Comparison of ENCODE assay signal across 8 cellular contexts in genomic region chr2:60794271-60794863, GRCh38. TPM values are rescaled to one million over a fixed set of nuclear protein-coding genes. Genes with fewer than 3 reads are reported as not detected.
DNase-seq lines count a peak whose midpoint lies in the region; ATAC-seq and TF ChIP-seq lines count a peak whose summit lies in the region.

No MANE protein-coding gene starts in this region.

- H3K4me2 ChIP-seq in OCI-LY1 (ENCODE audit: low read length), result no peak overlapping the region

- no peak overlapping the region for H2AFZ ChIP-seq in OCI-LY1 (ENCODE audit: low read length)

- no peak overlapping the region for H3K27ac ChIP-seq in OCI-LY1 (ENCODE audit: low read depth, low read length, poor library complexity, severe bottlenecking)
- H3K27ac ChIP-seq in effector memory CD4-positive, alpha-beta T cell (ENCODE audit: insufficient read depth, low read length, poor library complexity, severe bottlenecking), result no peak overlapping the region

- peaks cover 18% of the 10 kb centered on the region for H3K4me1 Mint-ChIP-seq in activated CD8-positive, alpha-beta T cell treated with anti-CD3 and anti-CD28 coated beads for 36 hours (ENCODE audit: low read depth)
- peaks cover 17% of the 10 kb centered on the region for H3K4me1 Mint-ChIP-seq in activated CD8-positive, alpha-beta T cell treated with anti-CD3 and anti-CD28 coated beads, Interleukin-2, amount 10 ng/mL, durations not matched to agents 7 days and 5 days (ENCODE audit: low read depth)
- peaks cover 14% of the 10 kb centered on the region for H3K4me1 Mint-ChIP-seq in activated T-cell treated with anti-CD3 and anti-CD28 coated beads, Interleukin-2, amount 50 U/mL, for 4 hours (ENCODE audit: low read depth)

- peak; percentile 84 for TF ChIP-seq CTCF in activated CD8-positive, alpha-beta T cell treated with anti-CD3 and anti-CD28 coated beads for 36 hours (IDR thresholded peaks at IDR 0.05)
- peak; percentile 67 for TF ChIP-seq CTCF in OCI-LY1 (IDR thresholded peaks at IDR 0.05; ENCODE audit: low read length)
- TF ChIP-seq CTCF in epithelial cell of proximal tubule (conservative IDR thresholded peaks at IDR 0.05; ENCODE audit: low read depth, low read length), result peak; percentile 53

- H3K9me3 ChIP-seq in OCI-LY1 (ENCODE audit: low read length), result no peaks in the 10 kb centered on the region
- no peaks in the 10 kb centered on the region for H3K9me3 ChIP-seq in effector memory CD4-positive, alpha-beta T cell (ENCODE audit: control insufficient read depth, low read length)

- no peak overlapping the region for H3K4me3 Mint-ChIP-seq in activated CD8-positive, alpha-beta T cell treated with anti-CD3 and anti-CD28 coated beads for 36 hours
- H3K4me3 Mint-ChIP-seq in activated CD8-positive, alpha-beta T cell treated with anti-CD3 and anti-CD28 coated beads, Interleukin-2, amount 10 ng/mL, durations not matched to agents 7 days and 5 days, result no peak overlapping the region
- no peak overlapping the region for H3K4me3 Mint-ChIP-seq in activated T-cell treated with anti-CD3 and anti-CD28 coated beads, Interleukin-2, amount 50 U/mL, for 4 hours

- POLR2A ChIA-PET in activated CD8-positive, alpha-beta T cell treated with anti-CD3 and anti-CD28 coated beads for 36 hours (lab: Charles Lee), result no interaction called here
- POLR2A ChIA-PET in activated CD8-positive, alpha-beta T cell treated with anti-CD3 and anti-CD28 coated beads, Interleukin-2, amount 10 ng/mL, durations not matched to agents 7 days and 5 days (lab: Charles Lee), result no interaction called here

- H3K9ac ChIP-seq in OCI-LY1 (ENCODE audit: low read length), result no peak overlapping the region

- no peaks in the 10 kb centered on the region for H3K9me3 Mint-ChIP-seq in activated CD8-positive, alpha-beta T cell treated with anti-CD3 and anti-CD28 coated beads for 36 hours
- H3K9me3 Mint-ChIP-seq in activated CD8-positive, alpha-beta T cell treated with anti-CD3 and anti-CD28 coated beads, Interleukin-2, amount 10 ng/mL, durations not matched to agents 7 days and 5 days (ENCODE audit: insufficient read depth), result no peaks in the 10 kb centered on the region
- H3K9me3 Mint-ChIP-seq in activated T-cell treated with anti-CD3 and anti-CD28 coated beads, Interleukin-2, amount 50 U/mL, for 4 hours, result no peaks in the 10 kb centered on the region

- DNase-seq in activated CD8-positive, alpha-beta T cell treated with anti-CD3 and anti-CD28 coated beads for 36 hours, result no peak
- no peak for DNase-seq in activated CD8-positive, alpha-beta T cell treated with anti-CD3 and anti-CD28 coated beads, Interleukin-2, amount 10 ng/mL, durations not matched to agents 7 days and 5 days
- DNase-seq in epithelial cell of proximal tubule (ENCODE audit: low read depth), result no peak
- peak; percentile 6 for DNase-seq in putamen (ENCODE audit: low spot score)
- no peak for DNase-seq in activated T-cell treated with anti-CD3 and anti-CD28 coated beads, Interleukin-2, amount 50 U/mL, for 4 hours
- no peak for DNase-seq in effector memory CD4-positive, alpha-beta T cell
- no peak for DNase-seq in DMS153 treated with DMSO at 0.1 percent for 48 hours (lab: John Stamatoyannopoulos, UW; ENCODE audit: unreplicated experiment)

- H3K27me3 Mint-ChIP-seq in activated CD8-positive, alpha-beta T cell treated with anti-CD3 and anti-CD28 coated beads for 36 hours, result no peaks in the 10 kb centered on the region
- no peaks in the 10 kb centered on the region for H3K27me3 Mint-ChIP-seq in activated CD8-positive, alpha-beta T cell treated with anti-CD3 and anti-CD28 coated beads, Interleukin-2, amount 10 ng/mL, durations not matched to agents 7 days and 5 days (ENCODE audit: low read depth)
- H3K27me3 Mint-ChIP-seq in activated T-cell treated with anti-CD3 and anti-CD28 coated beads, Interleukin-2, amount 50 U/mL, for 4 hours (ENCODE audit: low read depth), result no peaks in the 10 kb centered on the region

- H3K9me2 ChIP-seq in OCI-LY1 (ENCODE audit: low read depth, low read length), result no peaks in the 10 kb centered on the region

- H3K4me3 ChIP-seq in OCI-LY1 (ENCODE audit: low read depth, low read length, poor library complexity, severe bottlenecking), result no peak overlapping the region
- no peak overlapping the region for H3K4me3 ChIP-seq in epithelial cell of proximal tubule (ENCODE audit: low read depth, low read length)
- no peak overlapping the region for H3K4me3 ChIP-seq in effector memory CD4-positive, alpha-beta T cell (ENCODE audit: insufficient read depth, low read depth, low read length, poor library complexity, severe bottlenecking)

- CTCF ChIA-PET in activated CD8-positive, alpha-beta T cell treated with anti-CD3 and anti-CD28 coated beads for 36 hours (lab: Charles Lee), result interaction anchor here (0.9 to 2.9 kb wide), 5 partner anchors 8 to 212 kb away, joined by 3 to 14 read pairs (median 4); no protein-coding TSS in a partner anchor
- CTCF ChIA-PET in activated CD8-positive, alpha-beta T cell treated with anti-CD3 and anti-CD28 coated beads, Interleukin-2, amount 10 ng/mL, durations not matched to agents 7 days and 5 days (lab: Charles Lee), result interaction anchor here (1.3 to 4.5 kb wide), 3 partner anchors 8 to 204 kb away, joined by 3 to 33 read pairs (median 10); no protein-coding TSS in a partner anchor

- peaks cover 46% of the 10 kb centered on the region for H3K36me3 Mint-ChIP-seq in activated CD8-positive, alpha-beta T cell treated with anti-CD3 and anti-CD28 coated beads for 36 hours (ENCODE audit: low read depth)
- peaks cover 58% of the 10 kb centered on the region for H3K36me3 Mint-ChIP-seq in activated CD8-positive, alpha-beta T cell treated with anti-CD3 and anti-CD28 coated beads, Interleukin-2, amount 10 ng/mL, durations not matched to agents 7 days and 5 days (ENCODE audit: low read depth)
- peaks cover 31% of the 10 kb centered on the region for H3K36me3 Mint-ChIP-seq in activated T-cell treated with anti-CD3 and anti-CD28 coated beads, Interleukin-2, amount 50 U/mL, for 4 hours (ENCODE audit: insufficient read depth)

- intact Hi-C loops in activated CD8-positive, alpha-beta T cell treated with anti-CD3 and anti-CD28 coated beads for 36 hours (cut with micrococcal nuclease), result no loop called here

- H4K20me1 ChIP-seq in OCI-LY1 (ENCODE audit: insufficient read depth, low read length), result no peaks in the 10 kb centered on the region

- H3K27ac Mint-ChIP-seq in activated CD8-positive, alpha-beta T cell treated with anti-CD3 and anti-CD28 coated beads for 36 hours, result no peak overlapping the region
- H3K27ac Mint-ChIP-seq in activated CD8-positive, alpha-beta T cell treated with anti-CD3 and anti-CD28 coated beads, Interleukin-2, amount 10 ng/mL, durations not matched to agents 7 days and 5 days, result no peak overlapping the region

- peaks cover 75% of the 10 kb centered on the region for H3K36me3 ChIP-seq in OCI-LY1 (ENCODE audit: insufficient read depth, low read length)
- peaks cover 44% of the 10 kb centered on the region for H3K36me3 ChIP-seq in effector memory CD4-positive, alpha-beta T cell (ENCODE audit: control insufficient read depth, insufficient read depth, low read length)

- no peaks in the 10 kb centered on the region for H3K27me3 ChIP-seq in OCI-LY1 (ENCODE audit: insufficient read depth, low read length)
- no peaks in the 10 kb centered on the region for H3K27me3 ChIP-seq in effector memory CD4-positive, alpha-beta T cell (replicated peaks; ENCODE audit: control insufficient read depth, insufficient read depth, low read length, poor library complexity, severe bottlenecking)

- no peak for ATAC-seq in activated CD8-positive, alpha-beta T cell treated with anti-CD3 and anti-CD28 coated beads for 36 hours
- ATAC-seq in activated CD8-positive, alpha-beta T cell treated with anti-CD3 and anti-CD28 coated beads, Interleukin-2, amount 10 ng/mL, durations not matched to agents 7 days and 5 days, result no peak
- no peak for ATAC-seq in activated T-cell treated with anti-CD3 and anti-CD28 coated beads, Interleukin-2, amount 50 U/mL, for 4 hours

- peaks cover 27% of the 10 kb centered on the region for H3K4me1 ChIP-seq in OCI-LY1 (ENCODE audit: insufficient read depth, low read length, severe bottlenecking)
- H3K4me1 ChIP-seq in effector memory CD4-positive, alpha-beta T cell (ENCODE audit: control insufficient read depth, insufficient read depth, low read length, poor library complexity, severe bottlenecking), result no peaks in the 10 kb centered on the region

- peaks cover 8% of the 10 kb centered on the region for H3F3A ChIP-seq in OCI-LY1 (ENCODE audit: insufficient read depth, low read length)

- H3K79me2 ChIP-seq in OCI-LY1 (ENCODE audit: insufficient read depth, low read length), result no peaks in the 10 kb centered on the region

RNA-seq across cellular contexts. Expression of gene PAPOLG, which starts 38.3 kb away (rescaled TPM):
- 10 to 100 TPM; 13.2 to 13.8 TPM for total RNA-seq in activated CD8-positive, alpha-beta T cell treated with anti-CD3 and anti-CD28 coated beads for 36 hours
- 10 to 100 TPM; 17.3 to 19.5 TPM for total RNA-seq in activated CD8-positive, alpha-beta T cell treated with anti-CD3 and anti-CD28 coated beads, Interleukin-2, amount 10 ng/mL, durations not matched to agents 7 days and 5 days
- total RNA-seq in epithelial cell of proximal tubule, result 9.1 and 12.6 TPM in 2 replicates
- 10 to 100 TPM; 15.5 to 17.2 (median 16.5) TPM for total RNA-seq in activated T-cell treated with anti-CD3 and anti-CD28 coated beads, Interleukin-2, amount 50 U/mL, for 4 hours
